1 cellular context compared by ENCODE assay signal in the genomic region with DNA sequence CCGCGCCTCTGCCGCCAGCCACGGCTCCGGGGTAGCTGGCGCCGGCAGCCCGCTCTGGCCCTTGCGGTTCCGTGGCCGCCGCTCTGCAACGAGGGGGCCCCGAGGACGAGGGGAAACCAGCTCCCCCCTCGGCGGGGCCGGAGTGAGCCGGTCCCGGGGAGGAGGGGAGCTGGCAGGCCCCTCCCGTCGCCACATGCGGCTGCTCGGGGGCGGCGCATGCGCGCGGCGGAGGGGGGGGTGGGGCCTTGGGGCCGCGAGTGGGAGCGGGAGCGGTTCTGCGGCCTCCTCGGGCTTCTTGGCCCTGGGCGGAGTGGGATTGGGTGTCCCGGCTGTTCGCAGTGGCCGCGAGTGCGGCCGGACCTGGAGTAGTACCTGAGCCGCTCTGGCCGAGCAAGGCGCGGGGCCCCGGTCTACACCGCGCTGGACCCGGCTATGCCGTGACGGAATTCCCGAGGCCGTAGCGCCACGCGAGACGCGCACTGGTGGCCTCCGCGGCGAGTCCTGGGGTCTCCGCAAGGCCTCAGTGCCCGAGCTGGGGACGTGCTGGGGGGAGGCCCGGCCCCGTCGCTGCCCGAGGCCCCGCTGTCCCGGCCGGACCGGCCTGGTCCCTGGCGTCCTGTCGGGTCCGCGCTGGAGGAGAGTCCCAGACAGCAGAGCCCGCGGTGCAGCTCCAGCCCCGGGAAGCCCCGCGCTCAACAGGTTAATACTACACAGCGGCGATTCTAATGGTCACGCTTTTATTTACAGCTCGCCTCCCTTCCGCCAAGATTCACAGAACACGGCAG.
A peak's percentile ranks its signal among the peaks of the same experiment; 100 is the strongest.
TF ChIP-seq lines count a peak whose summit lies in the region.

No MANE protein-coding gene starts in this region.

TF ChIP-seq in A549, 52 proteins besides CTCF, POLR2A, EP300 and RAD21 (continued from another document):
- TF ChIP-seq, protein P1, sequence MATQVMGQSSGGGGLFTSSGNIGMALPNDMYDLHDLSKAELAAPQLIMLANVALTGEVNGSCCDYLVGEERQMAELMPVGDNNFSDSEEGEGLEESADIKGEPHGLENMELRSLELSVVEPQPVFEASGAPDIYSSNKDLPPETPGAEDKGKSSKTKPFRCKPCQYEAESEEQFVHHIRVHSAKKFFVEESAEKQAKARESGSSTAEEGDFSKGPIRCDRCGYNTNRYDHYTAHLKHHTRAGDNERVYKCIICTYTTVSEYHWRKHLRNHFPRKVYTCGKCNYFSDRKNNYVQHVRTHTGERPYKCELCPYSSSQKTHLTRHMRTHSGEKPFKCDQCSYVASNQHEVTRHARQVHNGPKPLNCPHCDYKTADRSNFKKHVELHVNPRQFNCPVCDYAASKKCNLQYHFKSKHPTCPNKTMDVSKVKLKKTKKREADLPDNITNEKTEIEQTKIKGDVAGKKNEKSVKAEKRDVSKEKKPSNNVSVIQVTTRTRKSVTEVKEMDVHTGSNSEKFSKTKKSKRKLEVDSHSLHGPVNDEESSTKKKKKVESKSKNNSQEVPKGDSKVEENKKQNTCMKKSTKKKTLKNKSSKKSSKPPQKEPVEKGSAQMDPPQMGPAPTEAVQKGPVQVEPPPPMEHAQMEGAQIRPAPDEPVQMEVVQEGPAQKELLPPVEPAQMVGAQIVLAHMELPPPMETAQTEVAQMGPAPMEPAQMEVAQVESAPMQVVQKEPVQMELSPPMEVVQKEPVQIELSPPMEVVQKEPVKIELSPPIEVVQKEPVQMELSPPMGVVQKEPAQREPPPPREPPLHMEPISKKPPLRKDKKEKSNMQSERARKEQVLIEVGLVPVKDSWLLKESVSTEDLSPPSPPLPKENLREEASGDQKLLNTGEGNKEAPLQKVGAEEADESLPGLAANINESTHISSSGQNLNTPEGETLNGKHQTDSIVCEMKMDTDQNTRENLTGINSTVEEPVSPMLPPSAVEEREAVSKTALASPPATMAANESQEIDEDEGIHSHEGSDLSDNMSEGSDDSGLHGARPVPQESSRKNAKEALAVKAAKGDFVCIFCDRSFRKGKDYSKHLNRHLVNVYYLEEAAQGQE (IDR thresholded peaks at IDR 0.05), result 0 out of 2 replicates have a peak, but pooled peaks have one; percentile 20
- TF ChIP-seq, protein P2, sequence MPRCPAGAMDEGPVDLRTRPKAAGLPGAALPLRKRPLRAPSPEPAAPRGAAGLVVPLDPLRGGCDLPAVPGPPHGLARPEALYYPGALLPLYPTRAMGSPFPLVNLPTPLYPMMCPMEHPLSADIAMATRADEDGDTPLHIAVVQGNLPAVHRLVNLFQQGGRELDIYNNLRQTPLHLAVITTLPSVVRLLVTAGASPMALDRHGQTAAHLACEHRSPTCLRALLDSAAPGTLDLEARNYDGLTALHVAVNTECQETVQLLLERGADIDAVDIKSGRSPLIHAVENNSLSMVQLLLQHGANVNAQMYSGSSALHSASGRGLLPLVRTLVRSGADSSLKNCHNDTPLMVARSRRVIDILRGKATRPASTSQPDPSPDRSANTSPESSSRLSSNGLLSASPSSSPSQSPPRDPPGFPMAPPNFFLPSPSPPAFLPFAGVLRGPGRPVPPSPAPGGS (IDR thresholded peaks at IDR 0.05), result no peak; the same call in 2 of the 3 replicates
- TF ChIP-seq CEBPB (IDR thresholded peaks at IDR 0.05) (no peak), JUN (IDR thresholded peaks at IDR 0.05) (peak; percentile 58 to 84), BHLHE40 (IDR thresholded peaks at IDR 0.05; ENCODE audit: low read depth, low read length) (peak; percentile 59), HOXA7 (CRISPR knock-in tag; IDR thresholded peaks at IDR 0.05) (no peak), TP53 (CRISPR knock-in tag; IDR thresholded peaks at IDR 0.05) (no peak)
- TF ChIP-seq, protein P3, sequence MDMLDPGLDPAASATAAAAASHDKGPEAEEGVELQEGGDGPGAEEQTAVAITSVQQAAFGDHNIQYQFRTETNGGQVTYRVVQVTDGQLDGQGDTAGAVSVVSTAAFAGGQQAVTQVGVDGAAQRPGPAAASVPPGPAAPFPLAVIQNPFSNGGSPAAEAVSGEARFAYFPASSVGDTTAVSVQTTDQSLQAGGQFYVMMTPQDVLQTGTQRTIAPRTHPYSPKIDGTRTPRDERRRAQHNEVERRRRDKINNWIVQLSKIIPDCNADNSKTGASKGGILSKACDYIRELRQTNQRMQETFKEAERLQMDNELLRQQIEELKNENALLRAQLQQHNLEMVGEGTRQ (IDR thresholded peaks at IDR 0.05), result no peak
